ENCODE assay signal across 8 cellular contexts in the genomic region with DNA sequence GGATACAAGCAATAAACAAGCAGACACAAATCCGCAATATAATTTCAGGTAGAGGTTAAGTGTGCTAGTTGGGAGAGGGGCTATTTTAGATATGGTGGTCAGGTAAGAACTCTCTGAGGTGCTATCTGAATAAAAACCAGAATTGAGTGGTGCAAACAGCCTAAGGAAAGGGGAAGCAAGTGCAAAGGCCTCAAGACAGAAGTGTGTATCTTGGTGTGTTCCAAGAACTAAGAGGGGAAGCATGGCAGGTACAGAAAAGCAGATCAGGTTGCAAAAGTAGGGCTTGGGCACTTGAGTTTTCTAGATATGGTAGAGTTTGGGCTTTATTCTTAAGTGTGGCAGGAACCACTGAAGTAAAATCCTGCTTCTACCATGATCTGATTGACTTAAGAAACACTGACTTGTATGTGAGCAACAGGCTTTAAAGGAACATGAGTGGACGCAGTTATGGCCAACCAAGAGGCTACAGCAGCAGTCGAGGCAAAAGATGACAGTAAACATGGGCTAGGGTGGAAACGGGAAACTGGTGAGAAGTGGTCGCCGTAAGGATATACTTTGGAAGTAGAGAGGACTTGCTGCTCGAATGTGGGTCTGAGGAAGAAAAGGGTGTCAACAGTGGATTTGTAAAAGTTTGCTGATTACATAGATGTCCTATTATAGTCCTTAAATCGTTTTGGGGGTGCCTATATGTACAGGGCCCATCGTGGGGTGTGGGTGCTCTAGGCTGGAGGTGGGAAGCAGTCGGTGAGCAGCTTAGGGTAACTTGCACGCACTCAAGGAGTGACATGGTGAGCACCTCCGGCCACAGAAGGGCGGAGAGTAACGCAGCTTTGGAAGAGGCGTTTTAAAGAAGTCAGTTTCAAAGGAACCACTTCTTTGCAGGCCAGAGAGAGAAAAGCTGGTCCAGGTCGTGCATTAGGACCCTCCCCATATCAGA. TPM values are rescaled to one million over a fixed set of nuclear protein-coding genes. Genes with fewer than 3 reads are reported as not detected.
DNase-seq lines count a peak whose midpoint lies in the region; ATAC-seq, FAIRE-seq and TF ChIP-seq lines count a peak whose summit lies in the region.

No MANE protein-coding gene starts in this region.

- 6 to 8% (median 8%) methylated on average over 16 of the region's 16 CpGs for WGBS in adrenal gland, 4 donors
- no CpG with 5 or more reads among the region's 16 CpGs for WGBS in iPS DF 6.9 (ENCODE audit: insufficient coverage, insufficient read length)
- WGBS in small intestine, 3 donors: 5 to 7% (median 5%) methylated on average over 16 of the region's 16 CpGs

- H3K4me1 ChIP-seq in adrenal gland (replicated peaks in 1 of 2): peaks cover 4 to 25% of the 10 kb centered on the region in 2 donors
- H3K4me1 ChIP-seq in iPS DF 6.9 (ENCODE audit: control insufficient read depth, insufficient read depth, low read length): no peaks in the 10 kb centered on the region
- peaks cover 5% of the 10 kb centered on the region in 2 donors for H3K4me1 ChIP-seq in small intestine (ENCODE audit: control insufficient read depth in 2 of 2, insufficient read depth in 1 of 2, low read depth in 1 of 2, low read length in 1 of 2)

- no peak for TF ChIP-seq CTCF in adrenal gland (IDR thresholded peaks at IDR 0.05)

- DNase-seq in ACHN (peak; percentile 28), OCI-M1 (lab: John Stamatoyannopoulos, UW) (peak; percentile 71), adrenal gland (peak in 4 of 7 donors; percentile 20 to 31 (median 24)), iPS DF 6.9 (ENCODE audit: low read depth, low spot score) (no peak), small intestine (peak; percentile 37), GM19240 (ENCODE audit: insufficient read length, low spot score) (no peak)

- intact Hi-C loops in adrenal gland (cut with DNase I): no loop called here

- in situ Hi-C loops in ACHN (cut with HindIII; ENCODE audit: low pct_ligation_motif_present, low pct_unique_long_range_greater_than_20kb, low sequenced_read_pairs): no loop called here

- H3K9me3 ChIP-seq in adrenal gland (replicated peaks in 1 of 3) (no peaks in the 10 kb centered on the region), iPS DF 6.9 (ENCODE audit: control insufficient read depth, insufficient read depth, low read length) (no peaks in the 10 kb centered on the region), small intestine (ENCODE audit: control insufficient read depth, low read depth) (no peaks in the 10 kb centered on the region)

- no peak for TF ChIP-seq POLR2A in adrenal gland (IDR thresholded peaks at IDR 0.05)

- peak; percentile 29 for ATAC-seq in GM18520 (IDR thresholded peaks at IDR 0.05; ENCODE audit: unreplicated experiment)
- peak; percentile 52 for ATAC-seq in HG02973 (IDR thresholded peaks at IDR 0.05; ENCODE audit: unreplicated experiment)

- no peak for FAIRE-seq in small intestine (lab: Jason Lieb, UNC)

- H3K36me3 ChIP-seq in adrenal gland (replicated peaks in 1 of 2) (peaks cover 0 to 13% of the 10 kb centered on the region in 2 donors), iPS DF 6.9 (ENCODE audit: control insufficient read depth, insufficient read depth, low read length) (no peaks in the 10 kb centered on the region; the same call in 1 of the 2 replicates), small intestine (ENCODE audit: control insufficient read depth in 2 of 2, insufficient read depth in 2 of 2, low read length in 2 of 2) (peaks cover 5% of the 10 kb centered on the region in 2 donors)

- H3K27ac ChIP-seq in adrenal gland (peak overlapping the region in 3 of 5 donors; percentile 58 to 79 (median 79)), iPS DF 6.9 (ENCODE audit: low read length) (no peak overlapping the region), small intestine (ENCODE audit: low read depth in 1 of 2, low read length in 1 of 2) (peak overlapping the region; percentile 68 to 87)

- H3K27me3 ChIP-seq in adrenal gland (no peaks in the 10 kb centered on the region), iPS DF 6.9 (ENCODE audit: control insufficient read depth, insufficient read depth, low read length) (no peaks in the 10 kb centered on the region), small intestine (ENCODE audit: control insufficient read depth in 2 of 2, insufficient read depth in 2 of 2, low read length in 2 of 2) (no peaks in the 10 kb centered on the region)

- peak overlapping the region; percentile 17 to 90 (median 73) for H3K4me3 ChIP-seq in adrenal gland
- H3K4me3 ChIP-seq in iPS DF 6.9 (ENCODE audit: low read length): peak overlapping the region; percentile 85
- peak overlapping the region; percentile 66 to 87 for H3K4me3 ChIP-seq in small intestine (ENCODE audit: low read depth in 1 of 2, low read length in 2 of 2)

RNA-seq across cellular contexts. Expression of gene TGDS, which starts 0.7 kb away (rescaled TPM):
- total RNA-seq in adrenal gland: 10 to 100 TPM in 7 of 8 donors, 1 to 10 TPM in 1; 9.6 to 23.7 (median 11.6) TPM
- 10 to 100 TPM in 1 of 3 donors, 1 to 10 TPM in 2; 6.2 to 27.4 (median 7.5) TPM for polyA plus RNA-seq in adrenal gland
- polyA plus RNA-seq in small intestine: 10 to 100 TPM; 10.3 to 12.4 (median 11.6) TPM

RNA-seq across cellular contexts. Expression of gene GPR180, which starts 6.4 kb away (rescaled TPM):
- total RNA-seq in adrenal gland: 1 to 10 TPM; 3.1 to 5.8 (median 3.8) TPM
- polyA plus RNA-seq in adrenal gland (1 to 10 TPM; 1.1 to 8.0 (median 1.5) TPM), small intestine (1 to 10 TPM in 1 of 3 donors, under 1 TPM in 2; 0.67 to 1.7 (median 0.81) TPM)

Comparison
In these comparisons a context has a peak if more than half of its experiments do, and no peak if none do; other contexts are left out.
1. DNase-seq: peak in ACHN (single experiment), OCI-M1 (single experiment), adrenal gland (4 of 7) and small intestine (single experiment); none in iPS DF 6.9 (single experiment) and GM19240 (single experiment).
2. Peak in every context shown above with its lines, with median percentiles within 50 percentile points of each other: H3K4me3 ChIP-seq.